8 cellular contexts compared by ENCODE assay signal in the genomic region with DNA sequence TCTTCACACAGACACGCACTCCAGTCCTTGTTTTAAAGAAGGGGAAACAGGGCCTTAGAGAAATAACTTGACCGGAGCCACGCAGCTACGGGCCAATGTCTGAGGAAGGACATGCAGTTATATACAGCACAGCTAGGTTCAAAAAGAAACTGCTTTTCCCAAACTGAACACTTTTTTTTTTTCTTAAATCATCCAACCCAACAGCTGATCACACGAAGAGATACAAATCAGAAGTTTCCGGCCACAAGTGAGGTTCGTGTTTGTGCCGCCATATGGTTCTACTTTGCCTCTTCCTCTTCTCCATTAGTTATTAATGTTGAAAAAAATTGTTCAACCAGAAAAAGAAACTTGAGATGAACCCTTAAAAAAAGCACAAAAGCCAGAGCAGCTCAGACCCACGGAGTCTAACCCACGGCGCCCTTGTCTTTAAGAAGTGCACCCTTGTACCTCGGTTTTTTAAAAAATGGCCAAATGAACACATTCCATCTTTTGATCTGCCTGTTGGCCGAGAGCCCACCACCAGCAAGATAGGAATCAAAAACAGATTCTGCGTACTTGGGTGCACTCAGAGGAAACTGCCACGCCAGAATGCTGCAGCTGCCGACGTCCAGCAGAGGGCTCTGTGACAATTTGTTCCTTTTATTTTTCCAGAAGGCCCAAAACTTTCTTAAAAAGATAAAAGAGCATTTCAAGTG.
A peak's percentile ranks its signal among the peaks of the same experiment; 100 is the strongest.
DNase-seq lines count a peak whose midpoint lies in the region; ATAC-seq and TF ChIP-seq lines count a peak whose summit lies in the region.

No MANE protein-coding gene starts in this region.

- no peak for TF ChIP-seq EP300 in suprapubic skin (IDR thresholded peaks at IDR 0.05)

- TF ChIP-seq CTCF in fibroblast of lung (conservative IDR thresholded peaks at IDR 0.05 in 1 of 2, IDR thresholded peaks at IDR 0.05 in 1 of 2; ENCODE audit: low read depth in 1 of 2, low read length in 2 of 2) (peak; percentile 91 to 94), suprapubic skin (IDR thresholded peaks at IDR 0.05) (peak; percentile 83 to 85)

- H3K9ac ChIP-seq in fibroblast of lung (ENCODE audit: insufficient read depth, low read length) = peak overlapping the region; percentile 70

- H3K4me1 ChIP-seq in fibroblast of lung (ENCODE audit: control insufficient read depth, extremely low read depth, insufficient read depth, low read length) = peaks cover 39% of the 10 kb centered on the region
- peaks cover 77% of the 10 kb centered on the region for H3K4me1 ChIP-seq in suprapubic skin

- H3K27ac ChIP-seq in fibroblast of lung (ENCODE audit: insufficient read depth, low read length) (peak overlapping the region; percentile 94), suprapubic skin (peak overlapping the region; percentile 73)

- H2AFZ ChIP-seq in fibroblast of lung (ENCODE audit: low read length) = no peak overlapping the region

- peak overlapping the region; percentile 80 for H3K4me3 Mint-ChIP-seq in activated T-cell treated with anti-CD3 and anti-CD28 coated beads, Interleukin-2, amount 50 U/mL, for 4 hours

- WGBS in suprapubic skin = 11% methylated on average over 17 of the region's 17 CpGs

- DNase-seq in GDM1 (lab: John Stamatoyannopoulos, UW) (peak; percentile 8), HEK293T (ENCODE audit: extremely low spot score) (peak; percentile 67), NCI-H460 (ENCODE audit: extremely low read depth, low read depth) (peak; percentile 3), fibroblast of lung (ENCODE audit: low read depth in 2 of 2) (peak; percentile 85), occipital lobe (lab: John Stamatoyannopoulos, UW) (peak; percentile 19), suprapubic skin (ENCODE audit: low spot score in 2 of 2) (peak in 1 of 2 donors; percentile 84), DMS79 (lab: John Stamatoyannopoulos, UW) (no peak)
- DNase-seq in activated T-cell treated with anti-CD3 and anti-CD28 coated beads, Interleukin-2, amount 50 U/mL, for 4 hours = peak; percentile 54

- TF ChIP-seq POLR2A in suprapubic skin (IDR thresholded peaks at IDR 0.05) = no peak

- H3K36me3 ChIP-seq in fibroblast of lung (ENCODE audit: control insufficient read depth, insufficient read depth, low read length) = no peaks in the 10 kb centered on the region
- H3K36me3 ChIP-seq in suprapubic skin = no peaks in the 10 kb centered on the region

- H4K20me1 ChIP-seq in fibroblast of lung (ENCODE audit: control insufficient read depth, extremely low read depth, insufficient read depth, low read length) = no peaks in the 10 kb centered on the region

- CTCF ChIA-PET in HEK293T (lab: Yijun Ruan, JAX) = interaction anchor here (0.5 to 1.3 kb wide), 5 partner anchors 14 to 458 kb away, joined by 3 to 4 read pairs (median 3); no protein-coding TSS in a partner anchor

- H3K4me2 ChIP-seq in fibroblast of lung (ENCODE audit: extremely low read depth, insufficient read depth, low read length) = peak overlapping the region; percentile 87

- no peaks in the 10 kb centered on the region for H3K27me3 Mint-ChIP-seq in activated T-cell treated with anti-CD3 and anti-CD28 coated beads, Interleukin-2, amount 50 U/mL, for 4 hours (ENCODE audit: low read depth)

- ATAC-seq in activated T-cell treated with anti-CD3 and anti-CD28 coated beads, Interleukin-2, amount 50 U/mL, for 4 hours = peak; percentile 49 to 59

- peak overlapping the region; percentile 20 to 46 (median 28) for H3K4me3 ChIP-seq in fibroblast of lung (replicated peaks in 1 of 4; ENCODE audit: control extremely low read depth in 1 of 4, insufficient read depth in 1 of 4, low read depth in 3 of 4, low read length in 4 of 4)
- peak overlapping the region; percentile 20 for H3K4me3 ChIP-seq in suprapubic skin

- peaks cover 4% of the 10 kb centered on the region for H3K36me3 Mint-ChIP-seq in activated T-cell treated with anti-CD3 and anti-CD28 coated beads, Interleukin-2, amount 50 U/mL, for 4 hours (ENCODE audit: insufficient read depth)

- POLR2A ChIA-PET in HEK293T (lab: Yijun Ruan, JAX) = no interaction called here

- H3K9me3 ChIP-seq in fibroblast of lung (ENCODE audit: control insufficient read depth, insufficient read depth, low read depth, low read length) (no peaks in the 10 kb centered on the region), suprapubic skin (no peaks in the 10 kb centered on the region)

- H3K9me3 Mint-ChIP-seq in activated T-cell treated with anti-CD3 and anti-CD28 coated beads, Interleukin-2, amount 50 U/mL, for 4 hours = no peaks in the 10 kb centered on the region

- peaks cover 87% of the 10 kb centered on the region for H3K4me1 Mint-ChIP-seq in activated T-cell treated with anti-CD3 and anti-CD28 coated beads, Interleukin-2, amount 50 U/mL, for 4 hours (ENCODE audit: low read depth)

- H3K79me2 ChIP-seq in fibroblast of lung (ENCODE audit: control insufficient read depth, insufficient read depth, low read length) = peaks cover 79% of the 10 kb centered on the region

- H3K27me3 ChIP-seq in fibroblast of lung (ENCODE audit: control insufficient read depth, insufficient read depth, low read length) (no peaks in the 10 kb centered on the region), suprapubic skin (no peaks in the 10 kb centered on the region)

TF ChIP-seq in HEK293T, 16 proteins besides CTCF, POLR2A, EP300 and RAD21:
- TF ChIP-seq FOXA1 (IDR thresholded peaks at IDR 0.05) = no peak
- TF ChIP-seq, protein P1, sequence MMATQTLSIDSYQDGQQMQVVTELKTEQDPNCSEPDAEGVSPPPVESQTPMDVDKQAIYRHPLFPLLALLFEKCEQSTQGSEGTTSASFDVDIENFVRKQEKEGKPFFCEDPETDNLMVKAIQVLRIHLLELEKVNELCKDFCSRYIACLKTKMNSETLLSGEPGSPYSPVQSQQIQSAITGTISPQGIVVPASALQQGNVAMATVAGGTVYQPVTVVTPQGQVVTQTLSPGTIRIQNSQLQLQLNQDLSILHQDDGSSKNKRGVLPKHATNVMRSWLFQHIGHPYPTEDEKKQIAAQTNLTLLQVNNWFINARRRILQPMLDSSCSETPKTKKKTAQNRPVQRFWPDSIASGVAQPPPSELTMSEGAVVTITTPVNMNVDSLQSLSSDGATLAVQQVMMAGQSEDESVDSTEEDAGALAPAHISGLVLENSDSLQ (IDR thresholded peaks at IDR 0.05) = no peak
- no peak for TF ChIP-seq CTBP1 (IDR thresholded peaks at IDR 0.05; ENCODE audit: borderline replicate concordance)
- TF ChIP-seq ELF4 (IDR thresholded peaks at IDR 0.05) = no peak
- TF ChIP-seq SP1 (IDR thresholded peaks at IDR 0.05) = no peak
- TF ChIP-seq HDGF (IDR thresholded peaks at IDR 0.05; ENCODE audit: borderline replicate concordance) = no peak
- TF ChIP-seq NFRKB (IDR thresholded peaks at IDR 0.05) = no peak
- no peak for TF ChIP-seq ZNF384 (IDR thresholded peaks at IDR 0.05)
- TF ChIP-seq L3MBTL2 (conservative IDR thresholded peaks at IDR 0.05) = no peak
- TF ChIP-seq FOXM1 (IDR thresholded peaks at IDR 0.05; ENCODE audit: borderline replicate concordance) = no peak
- TF ChIP-seq FOXK2 (IDR thresholded peaks at IDR 0.05) = no peak
- TF ChIP-seq TARDBP (IDR thresholded peaks at IDR 0.05) = no peak
- TF ChIP-seq LEF1 (IDR thresholded peaks at IDR 0.05; ENCODE audit: borderline replicate concordance) = no peak
- no peak for TF ChIP-seq ARNT (IDR thresholded peaks at IDR 0.05)
- TF ChIP-seq SUZ12 (IDR thresholded peaks at IDR 0.05) = no peak
- no peak for TF ChIP-seq BHLHE40 (IDR thresholded peaks at IDR 0.05; ENCODE audit: borderline replicate concordance)
